In genomic region chr9:72537671-72538070, GRCh38 we compare ENCODE assay signal across 20 cellular contexts. TPM values are rescaled to one million over a fixed set of nuclear protein-coding genes. Genes with fewer than 3 reads are reported as not detected.
A peak's percentile ranks its signal among the peaks of the same experiment; 100 is the strongest.
DNase-seq lines count a peak whose midpoint lies in the region; ATAC-seq, FAIRE-seq and TF ChIP-seq lines count a peak whose summit lies in the region.
"Had no signal": no experiment of that assay in that cellular context is flagged by ENCODE, and none has a peak within 500 bp of the region (broad histone marks: within the 10 kb centered on the region; RNA-seq: fewer than 3 reads in every experiment).

No MANE protein-coding gene starts in this region.

- TF ChIP-seq CTCF in MCF 10A (IDR thresholded peaks at IDR 0.05; ENCODE audit: unreplicated experiment): no peak
- TF ChIP-seq CTCF in mammary epithelial cell (conservative IDR thresholded peaks at IDR 0.05 in 1 of 2, IDR thresholded peaks at IDR 0.05 in 1 of 2; ENCODE audit: extremely low read depth in 1 of 2, insufficient read depth in 1 of 2, low read depth in 1 of 2, low read length in 2 of 2): no peak
- TF ChIP-seq CTCF in bronchial epithelial cell (IDR thresholded peaks at IDR 0.05; ENCODE audit: insufficient read depth, low read length, severe bottlenecking): no peak

- in situ Hi-C loops in mammary epithelial cell (cut with MboI; ENCODE audit: low sequenced_read_pairs in 2 of 2): no loop called here

- H3K27ac Mint-ChIP-seq in MCF 10A (ENCODE audit: low read depth, unreplicated experiment): peak overlapping the region; percentile 25
- no peak overlapping the region for H3K27ac Mint-ChIP-seq in activated naive CD8-positive, alpha-beta T cell treated with anti-CD3 and anti-CD28 coated beads for 36 hours
- H3K27ac Mint-ChIP-seq: CD4-positive, alpha-beta T cell; HFFc6 had no signal

- no peaks in the 10 kb centered on the region for H3K36me3 ChIP-seq in mammary epithelial cell (ENCODE audit: insufficient read depth, low read length)
- H3K36me3 ChIP-seq in bronchial epithelial cell (ENCODE audit: control insufficient read depth, insufficient read depth, low read length): no peaks in the 10 kb centered on the region

- dilution Hi-C loops in mammary epithelial cell (cut with HindIII; ENCODE audit: low sequenced_read_pairs): loop anchor here (10.0 kb wide), 1 partner anchor 47 kb away; no protein-coding TSS in a partner anchor

- H3K79me2 ChIP-seq in mammary epithelial cell (ENCODE audit: insufficient read depth, low read length): no peaks in the 10 kb centered on the region

- ATAC-seq in HG02973 (IDR thresholded peaks at IDR 0.05; ENCODE audit: unreplicated experiment): no peak
- ATAC-seq: A549, HCT116, HepG2 had no signal

- no peak for DNase-seq in MCF 10A (ENCODE audit: unreplicated experiment)
- no peak for DNase-seq in mammary epithelial cell
- peak; percentile 52 for DNase-seq in bronchial epithelial cell (ENCODE audit: low read depth)
- DNase-seq in kidney glomerular epithelial cell (lab: John Stamatoyannopoulos, UW): peak; percentile 7
- DNase-seq in nucleus accumbens (lab: John Stamatoyannopoulos, UW): no peak
- DNase-seq in activated naive CD8-positive, alpha-beta T cell treated with anti-CD3 and anti-CD28 coated beads for 36 hours: no peak
- DNase-seq: AML-193; Caco-2; CD4-positive, alpha-beta T cell; GDM1; GOT3; H7; HFFc6 had no signal

- no peak overlapping the region for H3K4me2 ChIP-seq in mammary epithelial cell (ENCODE audit: insufficient read depth, low read depth, low read length)
- H3K4me2 ChIP-seq: A549 had no signal

- BruUV-seq in MCF 10A (replicated peaks; lab: Mats Ljungman, UMichigan) (no TSS peak), mammary epithelial cell (replicated peaks; lab: Mats Ljungman, UMichigan) (no TSS peak)

- POLR2A ChIA-PET in MCF 10A (lab: Yijun Ruan, JAX): interaction anchor here (1.1 to 1.7 kb wide), 2 partner anchors 60 to 172 kb away, joined by 3 to 10 read pairs; partner anchors contain the start of gene ZFAND5

- no peak overlapping the region for H2AFZ ChIP-seq in mammary epithelial cell (ENCODE audit: low read depth, low read length)

- H3K27me3 ChIP-seq in mammary epithelial cell (ENCODE audit: insufficient read depth, low read length): no peaks in the 10 kb centered on the region
- H3K27me3 ChIP-seq in bronchial epithelial cell (ENCODE audit: control insufficient read depth, insufficient read depth, low read length): no peaks in the 10 kb centered on the region

- H3K27ac ChIP-seq in mammary epithelial cell (ENCODE audit: insufficient read depth, low read depth, low read length): no peak overlapping the region
- H3K27ac ChIP-seq: 22Rv1, A549, C4-2B had no signal

- no peaks in the 10 kb centered on the region for H3K9me3 Mint-ChIP-seq in MCF 10A (ENCODE audit: unreplicated experiment)
- peaks cover 4% of the 10 kb centered on the region for H3K9me3 Mint-ChIP-seq in activated naive CD8-positive, alpha-beta T cell treated with anti-CD3 and anti-CD28 coated beads for 36 hours
- H3K9me3 Mint-ChIP-seq: CD4-positive, alpha-beta T cell had no signal

- H3K36me3 Mint-ChIP-seq in MCF 10A (ENCODE audit: insufficient read depth, unreplicated experiment): no peaks in the 10 kb centered on the region
- peaks cover 5% of the 10 kb centered on the region for H3K36me3 Mint-ChIP-seq in activated naive CD8-positive, alpha-beta T cell treated with anti-CD3 and anti-CD28 coated beads for 36 hours

- WGBS in mammary epithelial cell (ENCODE audit: low coverage, missing lambda C conversion rate): 90% methylated on average over 1 of the region's 1 CpG

- H3K27me3 Mint-ChIP-seq in MCF 10A (ENCODE audit: insufficient read depth, unreplicated experiment): no peaks in the 10 kb centered on the region
- H3K27me3 Mint-ChIP-seq in activated naive CD8-positive, alpha-beta T cell treated with anti-CD3 and anti-CD28 coated beads for 36 hours: no peaks in the 10 kb centered on the region
- H3K27me3 Mint-ChIP-seq: CD4-positive, alpha-beta T cell had no signal

- H3K4me1 Mint-ChIP-seq in MCF 10A (ENCODE audit: insufficient read depth, unreplicated experiment): peaks cover 37% of the 10 kb centered on the region
- peaks cover 22% of the 10 kb centered on the region for H3K4me1 Mint-ChIP-seq in activated naive CD8-positive, alpha-beta T cell treated with anti-CD3 and anti-CD28 coated beads for 36 hours

- H3K4me3 ChIP-seq in mammary epithelial cell (replicated peaks in 1 of 3; ENCODE audit: insufficient read depth in 1 of 3, low read depth in 2 of 3, low read length in 3 of 3) (no peak overlapping the region), bronchial epithelial cell (ENCODE audit: low read depth, low read length) (no peak overlapping the region)
- H3K4me3 ChIP-seq: A549 had no signal

- no peak for FAIRE-seq in bronchial epithelial cell (lab: Jason Lieb, UNC)
- FAIRE-seq: D721Med had no signal

- no peak overlapping the region for H3K9ac ChIP-seq in mammary epithelial cell (ENCODE audit: insufficient read depth, low read length)

- CTCF ChIA-PET in MCF 10A (lab: Yijun Ruan, JAX): interaction anchor here (0.6 kb wide), 1 partner anchor 49 kb away, joined by 4 read pairs; no protein-coding TSS in a partner anchor
- CTCF ChIA-PET in mammary epithelial cell (lab: Charles Lee; ENCODE audit: low non-redundant PET): no interaction called here

- intact Hi-C loops in MCF 10A (cut with micrococcal nuclease) (no loop called here), mammary epithelial cell (cut with micrococcal nuclease) (no loop called here)

- H4K20me1 ChIP-seq in mammary epithelial cell (ENCODE audit: insufficient read depth, low read length): no peaks in the 10 kb centered on the region

- H3K4me3 Mint-ChIP-seq in MCF 10A (ENCODE audit: unreplicated experiment): no peak overlapping the region
- no peak overlapping the region for H3K4me3 Mint-ChIP-seq in activated naive CD8-positive, alpha-beta T cell treated with anti-CD3 and anti-CD28 coated beads for 36 hours
- H3K4me3 Mint-ChIP-seq: CD4-positive, alpha-beta T cell; HFFc6 had no signal

- peaks cover 29% of the 10 kb centered on the region for H3K4me1 ChIP-seq in mammary epithelial cell (ENCODE audit: insufficient read depth, low read length)
- H3K4me1 ChIP-seq: Caco-2 had no signal

- H3K9me3 ChIP-seq in mammary epithelial cell (replicated peaks; ENCODE audit: insufficient read depth, low read length): peaks cover 8% of the 10 kb centered on the region
- H3K9me3 ChIP-seq: Caco-2 had no signal

RNA-seq across cellular contexts. Expression of gene TMC1, which starts 16.3 kb away (rescaled TPM):
- total RNA-seq in MCF 10A (2022) (not detected in 2 replicates), mammary epithelial cell (not detected), bronchial epithelial cell (1.0 TPM in 1 of 2 replicates, not detected in the other)
- polyA plus RNA-seq in mammary epithelial cell: 0.06 TPM
- polyA minus RNA-seq in mammary epithelial cell: not detected
- total RNA-seq in activated naive CD8-positive, alpha-beta T cell treated with anti-CD3 and anti-CD28 coated beads for 36 hours: not detected
- total RNA-seq: Caco-2; CD4-positive, alpha-beta T cell; H7 had no signal

Comparison
In these comparisons a context has a peak if more than half of its experiments do, and no peak if none do; other contexts are left out.
1. DNase-seq: peak in bronchial epithelial cell (single experiment) and kidney glomerular epithelial cell (single experiment); none in MCF 10A (single experiment), mammary epithelial cell (single experiment), nucleus accumbens (0 of 56) and activated naive CD8-positive, alpha-beta T cell treated with anti-CD3 and anti-CD28 coated beads for 36 hours (single experiment).